19 cellular contexts compared by ENCODE assay signal in genomic region chr1:14959295-14959694, GRCh38.
A peak's percentile ranks its signal among the peaks of the same experiment; 100 is the strongest.
DNase-seq lines count a peak whose midpoint lies in the region; ATAC-seq, FAIRE-seq and TF ChIP-seq lines count a peak whose summit lies in the region.
"Had no signal": no experiment of that assay in that cellular context is flagged by ENCODE, and none has a peak within 500 bp of the region (broad histone marks: within the 10 kb centered on the region; RNA-seq: fewer than 3 reads in every experiment).

No MANE protein-coding gene starts in this region.

- DNase-seq in HepG2 (ENCODE audit: low spot score) (no peak), right lobe of liver (no peak), endodermal cell (no peak), nephron progenitor cell (no peak), NCI-H1048 (lab: John Stamatoyannopoulos, UW) (no peak), posterior vena cava (ENCODE audit: low spot score) (no peak)
- no peak for DNase-seq in stimulated activated CD4-positive, alpha-beta T cell treated with anti-CD3 and anti-CD28 coated beads, Interleukin-4, amount 100 ng/mL, for 4 hours
- DNase-seq: AML-193; Calu3; CD8-positive, alpha-beta T cell; DMS 273 treated with DMSO at 0.1 percent for 48 hours; DMS53; DND-41; EL had no signal

- FAIRE-seq in HepG2 (lab: Jason Lieb, UNC): no peak
- FAIRE-seq: A549, GM12878, H1 had no signal

- CTCF ChIA-PET in HepG2 (lab: Yijun Ruan, JAX; ENCODE audit: low intra/inter-chr PET ratio, low total read pairs): no interaction called here

- POLR2A ChIA-PET in HepG2 (lab: Yijun Ruan, JAX): no interaction called here

- H3K9me3 Mint-ChIP-seq in endodermal cell (peaks cover under 1% of the 10 kb centered on the region), nephron progenitor cell (peaks cover 2% of the 10 kb centered on the region)
- H3K9me3 Mint-ChIP-seq: CD8-positive, alpha-beta T cell had no signal

- WGBS in HepG2 (ENCODE audit: low lambda C conversion rate): 95% methylated on average over 4 of the region's 5 CpGs
- no CpG with 5 or more reads among the region's 5 CpGs for WGBS in right lobe of liver (ENCODE audit: insufficient coverage, low coverage, low lambda C conversion rate, missing lambda C conversion rate)
- 95 to 100% methylated on average over 2 to 5 of the region's 5 CpGs for WGBS in endodermal cell (ENCODE audit: insufficient coverage in 1 of 2, insufficient read length in 1 of 2), 2 experiments

- H3K36me3 Mint-ChIP-seq in endodermal cell (ENCODE audit: low read depth): peaks cover 25% of the 10 kb centered on the region
- H3K36me3 Mint-ChIP-seq in nephron progenitor cell (ENCODE audit: low read depth): peaks cover 42% of the 10 kb centered on the region
- H3K36me3 Mint-ChIP-seq: CD8-positive, alpha-beta T cell had no signal

- TF ChIP-seq POLR2A in HepG2 (IDR thresholded peaks at IDR 0.05; ENCODE audit: insufficient read depth in 1 of 2, low read depth in 2 of 2, low read length in 2 of 2): no peak
- TF ChIP-seq POLR2A in right lobe of liver (IDR thresholded peaks at IDR 0.05): no peak

- H3K9me3 ChIP-seq in HepG2 (ENCODE audit: low read length) (no peaks in the 10 kb centered on the region), right lobe of liver (no peaks in the 10 kb centered on the region), endodermal cell (ENCODE audit: control insufficient read depth, low read length) (no peaks in the 10 kb centered on the region)
- H3K9me3 ChIP-seq: HAP-1 had no signal

- no peak for TF ChIP-seq EP300 in HepG2 (IDR thresholded peaks at IDR 0.05; ENCODE audit: low read depth in 2 of 2, low read length in 2 of 2)
- TF ChIP-seq EP300 in HepG2 (CRISPR knock-in tag; IDR thresholded peaks at IDR 0.05; ENCODE audit: borderline replicate concordance): no peak

- H3K4me1 Mint-ChIP-seq in endodermal cell (no peaks in the 10 kb centered on the region), nephron progenitor cell (peaks cover 14% of the 10 kb centered on the region)

- H3K4me2 ChIP-seq in HepG2 (ENCODE audit: low read depth, low read length): no peak overlapping the region
- H3K4me2 ChIP-seq: A549 had no signal

- H2AFZ ChIP-seq in HepG2 (ENCODE audit: low read length): no peak overlapping the region

- BruUV-seq in HepG2 (replicated peaks; lab: Mats Ljungman, UMichigan): no TSS peak

- H4K20me1 ChIP-seq in HepG2 (ENCODE audit: insufficient read depth, low read length): no peaks in the 10 kb centered on the region

- in situ Hi-C loops in HepG2 (cut with HindIII; ENCODE audit: extremely low pct_ligation_motif_present, low pct_unique_long_range_greater_than_20kb): no loop called here

- ATAC-seq in HepG2 (no peak), right lobe of liver (no peak)
- ATAC-seq: A549; CD8-positive, alpha-beta T cell; GM12878 had no signal

- H3K4me1 ChIP-seq in HepG2 (ENCODE audit: insufficient read depth, low read length) (peaks cover 46% of the 10 kb centered on the region), right lobe of liver (no peaks in the 10 kb centered on the region), endodermal cell (ENCODE audit: control insufficient read depth, insufficient read depth, low read length) (no peaks in the 10 kb centered on the region)
- H3K4me1 ChIP-seq: A549, HAP-1 had no signal

- H3K27me3 ChIP-seq in HepG2 (ENCODE audit: control insufficient read depth in 1 of 2, insufficient read depth in 2 of 2, low read length in 2 of 2) (no peaks in the 10 kb centered on the region), right lobe of liver (no peaks in the 10 kb centered on the region), endodermal cell (ENCODE audit: control insufficient read depth, insufficient read depth, low read length, poor library complexity, severe bottlenecking) (no peaks in the 10 kb centered on the region)

- H3K9ac ChIP-seq in HepG2 (ENCODE audit: insufficient read depth, low read depth, low read length) (no peak overlapping the region), endodermal cell (ENCODE audit: extremely low read depth, low read length, poor library complexity, severe bottlenecking) (no peak overlapping the region)

- H3K27me3 Mint-ChIP-seq in endodermal cell (ENCODE audit: insufficient read depth) (no peaks in the 10 kb centered on the region), nephron progenitor cell (ENCODE audit: low read depth, poor library complexity) (no peaks in the 10 kb centered on the region)

- TF ChIP-seq RAD21 in HepG2 (CRISPR knock-in tag; IDR thresholded peaks at IDR 0.05): no peak

- peaks cover 24% of the 10 kb centered on the region for H3K79me2 ChIP-seq in HepG2 (ENCODE audit: insufficient read depth, low read length)

- H3K36me3 ChIP-seq in HepG2 (replicated peaks in 1 of 2; ENCODE audit: control insufficient read depth in 1 of 2, insufficient read depth in 2 of 2, low read length in 2 of 2) (peaks cover 16 to 45% of the 10 kb centered on the region in 2 experiments), right lobe of liver (no peaks in the 10 kb centered on the region), endodermal cell (ENCODE audit: control insufficient read depth, insufficient read depth, low read length) (peaks cover 5% of the 10 kb centered on the region)

- TF ChIP-seq CTCF in HepG2 (CRISPR knock-in tag; IDR thresholded peaks at IDR 0.05) (no peak), right lobe of liver (IDR thresholded peaks at IDR 0.05) (no peak), endodermal cell (conservative IDR thresholded peaks at IDR 0.05) (no peak), nephron progenitor cell (IDR thresholded peaks at IDR 0.05) (no peak)

- intact Hi-C loops in HepG2 (cut with micrococcal nuclease; ENCODE audit: unreplicated experiment) (no loop called here), right lobe of liver (cut with DNase I) (no loop called here), posterior vena cava (cut with DNase I) (no loop called here)

- H3K4me3 ChIP-seq in HepG2 (replicated peaks in 1 of 3; ENCODE audit: insufficient read depth in 1 of 3, low read depth in 2 of 3, low read length in 3 of 3) (no peak overlapping the region), right lobe of liver (no peak overlapping the region), endodermal cell (ENCODE audit: low read length) (no peak overlapping the region)
- H3K4me3 ChIP-seq: A549, GM12878, HAP-1 had no signal

- peak overlapping the region; percentile 2 for H3K27ac Mint-ChIP-seq in endodermal cell
- peak overlapping the region; percentile 91 for H3K27ac Mint-ChIP-seq in nephron progenitor cell
- H3K27ac Mint-ChIP-seq: CD8-positive, alpha-beta T cell had no signal

- H3K27ac ChIP-seq in HepG2 (ENCODE audit: extremely low read length, insufficient read depth, low read length) (peak overlapping the region; percentile 10), right lobe of liver (no peak overlapping the region), endodermal cell (ENCODE audit: low read depth, low read length) (no peak overlapping the region)
- H3K27ac ChIP-seq: 22Rv1, A549 had no signal

- H3K4me3 Mint-ChIP-seq in endodermal cell: no peak overlapping the region
- H3K4me3 Mint-ChIP-seq in nephron progenitor cell: no peak overlapping the region
- H3K4me3 Mint-ChIP-seq: CD8-positive, alpha-beta T cell had no signal

TF ChIP-seq in HepG2, 621 proteins besides CTCF, POLR2A, EP300 and RAD21:
- no peak for TF ChIP-seq PRDM15 (CRISPR knock-in tag; IDR thresholded peaks at IDR 0.05)
- no peak for TF ChIP-seq MATR3 (CRISPR knock-in tag; IDR thresholded peaks at IDR 0.05)
- no peak for TF ChIP-seq ZNF510 (CRISPR knock-in tag; IDR thresholded peaks at IDR 0.05; ENCODE audit: low read depth)
